ENCODE assay signal across 8 cellular contexts in the genomic region with DNA sequence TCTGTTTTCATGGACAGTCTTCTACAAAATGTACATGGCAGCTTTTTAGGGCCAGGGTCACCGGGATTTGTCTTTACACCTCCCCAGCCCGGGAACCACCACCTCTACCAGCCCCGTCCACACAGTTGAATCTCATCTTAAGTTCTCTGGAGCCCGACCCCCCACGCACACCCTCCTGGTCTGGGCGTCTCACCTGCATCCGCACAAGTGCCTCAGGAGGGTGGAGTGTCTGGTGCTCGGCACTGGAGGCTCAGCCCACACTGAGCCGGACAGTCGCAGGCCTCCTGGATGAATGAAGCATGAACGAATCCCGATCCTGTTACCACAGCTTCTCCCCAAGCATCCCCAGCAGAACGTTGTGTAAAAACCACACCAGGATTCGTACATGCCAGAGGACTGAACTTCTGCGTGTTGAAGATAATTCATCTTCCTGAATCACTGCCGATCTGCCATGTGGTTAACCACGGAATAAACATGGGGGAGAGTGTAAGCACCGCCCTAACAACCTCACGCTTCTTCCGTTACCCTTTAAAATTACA.
DNase-seq lines count a peak whose midpoint lies in the region; ATAC-seq and TF ChIP-seq lines count a peak whose summit lies in the region.

No MANE protein-coding gene starts in this region.

- intact Hi-C loops in testis (cut with DNase I; ENCODE audit: low total_unique reads), result no loop called here

- TF ChIP-seq CTCF in endothelial cell (IDR thresholded peaks at IDR 0.05; ENCODE audit: unreplicated experiment) (no peak), testis (IDR thresholded peaks at IDR 0.05) (no peak)

- H3K9me3 ChIP-seq in testis, result no peaks in the 10 kb centered on the region

- H3K27ac ChIP-seq in testis, result no peak overlapping the region

- H3K4me3 ChIP-seq in testis, result no peak overlapping the region

- TF ChIP-seq POLR2A in testis (IDR thresholded peaks at IDR 0.05), result no peak

- H3K4me3 Mint-ChIP-seq in endothelial cell (ENCODE audit: unreplicated experiment), result no peak overlapping the region

- DNase-seq in HS-27A (ENCODE audit: low read depth) (peak; percentile 0), dedifferentiated amniotic fluid mesenchymal stem cell (ENCODE audit: extremely low spot score) (peak; percentile 36), SHP77 treated with DMSO at 0.1 percent for 48 hours (lab: John Stamatoyannopoulos, UW) (no peak), endothelial cell (ENCODE audit: low spot score) (no peak), testis (no peak)
- DNase-seq in activated CD4-positive, alpha-beta T cell treated with anti-CD3 and anti-CD28 coated beads for 48 hours, result peak; percentile 43
- DNase-seq in stimulated activated CD4-positive, alpha-beta T cell treated with anti-CD3 and anti-CD28 coated beads, TNF-alpha, amount 100 ng/mL, for 1 hour (ENCODE audit: low read depth in 3 of 3, low spot score in 1 of 3), result peak in 2 of 3 donors; percentile 27 to 42

- H3K27me3 ChIP-seq in testis, result no peaks in the 10 kb centered on the region

- peaks cover 4% of the 10 kb centered on the region for H3K27me3 Mint-ChIP-seq in endothelial cell (ENCODE audit: unreplicated experiment)

- no peaks in the 10 kb centered on the region for H3K36me3 ChIP-seq in testis (ENCODE audit: low read depth, missing control alignments)

- H3K27ac Mint-ChIP-seq in endothelial cell (ENCODE audit: unreplicated experiment), result no peak overlapping the region

- H3K36me3 Mint-ChIP-seq in endothelial cell (ENCODE audit: low read depth, unreplicated experiment), result no peaks in the 10 kb centered on the region

- no peaks in the 10 kb centered on the region for H3K4me1 Mint-ChIP-seq in endothelial cell (ENCODE audit: unreplicated experiment)

- H3K4me1 ChIP-seq in testis, result peaks cover 7% of the 10 kb centered on the region

- no peaks in the 10 kb centered on the region for H3K9me3 Mint-ChIP-seq in endothelial cell (ENCODE audit: unreplicated experiment)

- ATAC-seq in GM21367 (IDR thresholded peaks at IDR 0.05; ENCODE audit: unreplicated experiment), result no peak

- 76 to 90% methylated on average over 20 of the region's 20 CpGs for WGBS in testis, 2 donors

Comparison
In these comparisons a context has a peak if more than half of its experiments do, and no peak if none do; other contexts are left out.
1. DNase-seq: peak in HS-27A (single experiment), activated CD4-positive, alpha-beta T cell treated with anti-CD3 and anti-CD28 coated beads for 48 hours (single experiment), dedifferentiated amniotic fluid mesenchymal stem cell (single experiment) and stimulated activated CD4-positive, alpha-beta T cell treated with anti-CD3 and anti-CD28 coated beads, TNF-alpha, amount 100 ng/mL, for 1 hour (2 of 3); none in SHP77 treated with DMSO at 0.1 percent for 48 hours (single experiment), endothelial cell (single experiment) and testis (single experiment).